In genomic region chr2:70558195-70558808, GRCh38 we compare ENCODE assay signal across 16 cellular contexts. TPM values are rescaled to one million over a fixed set of nuclear protein-coding genes. Genes with fewer than 3 reads are reported as not detected.
DNase-seq lines count a peak whose midpoint lies in the region; ATAC-seq and TF ChIP-seq lines count a peak whose summit lies in the region.
"Had no signal": no experiment of that assay in that cellular context is flagged by ENCODE, and none has a peak within 500 bp of the region (broad histone marks: within the 10 kb centered on the region; RNA-seq: fewer than 3 reads in every experiment).

No MANE protein-coding gene starts in this region.

- no peaks in the 10 kb centered on the region for H3K79me1 ChIP-seq in neuronal stem cell (ENCODE audit: low read depth, low read length)

- H3K18ac ChIP-seq in neuronal stem cell (ENCODE audit: low read length): no peak overlapping the region

- H4K91ac ChIP-seq in neuronal stem cell (ENCODE audit: low read depth, low read length, poor library complexity): no peak overlapping the region

- BruUV-seq in HCT116 (replicated peaks; lab: Mats Ljungman, UMichigan): no TSS peak

- DNase-seq in HCT116 (ENCODE audit: low read depth, low spot score) (no peak), RWPE2 (ENCODE audit: low spot score) (no peak), ecto neural progenitor cell (ENCODE audit: low spot score) (peak; percentile 38), substantia nigra (lab: John Stamatoyannopoulos, UW) (no peak), neuronal stem cell (ENCODE audit: low spot score) (no peak), NCI-H2227 (lab: John Stamatoyannopoulos, UW; ENCODE audit: unreplicated experiment) (no peak)
- DNase-seq in CD8-positive, alpha-beta memory T cell: no peak
- DNase-seq: ACHN, GDM1, HFFc6, NCI-H1417 treated with DMSO at 0.1 percent for 48 hours, NCI-H187 treated with DMSO at 0.1 percent for 48 hours, NCI-H226, Right ventricle myocardium superior had no signal

- peaks cover 0 to 4% (median under 1%) of the 10 kb centered on the region in 3 donors for H3K36me3 Mint-ChIP-seq in CD8-positive, alpha-beta memory T cell
- H3K36me3 Mint-ChIP-seq: CD14-positive monocyte had no signal

- H3K23ac ChIP-seq in neuronal stem cell (ENCODE audit: low read depth, low read length, poor library complexity): no peak overlapping the region

- no peak overlapping the region for H3K4ac ChIP-seq in neuronal stem cell (ENCODE audit: low read length)

- no CpG with 5 or more reads among the region's 5 CpGs for WGBS in neuronal stem cell (ENCODE audit: extremely low coverage in 2 of 2, insufficient read length in 2 of 2, insufficient replicate concordance in 1 of 2), 2 donors

- TF ChIP-seq POLR2A in HCT116 (IDR thresholded peaks at IDR 0.05; ENCODE audit: borderline replicate concordance, extremely low read depth, insufficient read depth, insufficient read length): no peak

- H3K4me3 ChIP-seq in HCT116 (replicated peaks in 1 of 2; ENCODE audit: low read depth in 1 of 2, low read length in 2 of 2): no peak overlapping the region
- H3K4me3 ChIP-seq in RWPE2 (ENCODE audit: severe bottlenecking): no peak overlapping the region
- H3K4me3 ChIP-seq in CD8-positive, alpha-beta memory T cell (ENCODE audit: low read length): no peak overlapping the region
- no peak overlapping the region for H3K4me3 ChIP-seq in neuronal stem cell (ENCODE audit: low read length in 2 of 2)

- H3K9me3 ChIP-seq in HCT116 (ENCODE audit: control insufficient read depth in 1 of 2, insufficient read depth in 1 of 2, low read depth in 1 of 2, low read length in 2 of 2) (no peaks in the 10 kb centered on the region), RWPE2 (ENCODE audit: severe bottlenecking) (no peaks in the 10 kb centered on the region), neuronal stem cell (replicated peaks in 1 of 2; ENCODE audit: control insufficient read depth in 2 of 2, insufficient read depth in 1 of 2, low read depth in 1 of 2, low read length in 2 of 2) (no peaks in the 10 kb centered on the region)
- no peaks in the 10 kb centered on the region for H3K9me3 ChIP-seq in CD8-positive, alpha-beta memory T cell (ENCODE audit: low read length)

- H4K8ac ChIP-seq in neuronal stem cell (ENCODE audit: low read depth, low read length): no peak overlapping the region

- intact Hi-C loops in HCT116 (cut with micrococcal nuclease): no loop called here

- peak; percentile 34; the same call in 1 of the 2 replicates for TF ChIP-seq RAD21 in HCT116 (IDR thresholded peaks at IDR 0.05; ENCODE audit: low read depth)

- H2BK12ac ChIP-seq in neuronal stem cell (ENCODE audit: low read length): no peak overlapping the region

- H3K4me2 ChIP-seq in HCT116 (ENCODE audit: low read length) (no peak overlapping the region), neuronal stem cell (ENCODE audit: insufficient read depth, low read length, poor library complexity, severe bottlenecking) (no peak overlapping the region)

- H3K27ac Mint-ChIP-seq in CD8-positive, alpha-beta memory T cell: no peak overlapping the region
- H3K27ac Mint-ChIP-seq: HFFc6 had no signal

- peak overlapping the region in 1 of 7 donors; percentile 13 for H3K4me3 Mint-ChIP-seq in CD8-positive, alpha-beta memory T cell
- H3K4me3 Mint-ChIP-seq: HFFc6 had no signal

- no peak overlapping the region for H3K27ac ChIP-seq in HCT116 (ENCODE audit: low read depth, low read length)
- H3K27ac ChIP-seq in RWPE2 (ENCODE audit: poor library complexity, severe bottlenecking): peak overlapping the region; percentile 27
- H3K27ac ChIP-seq in substantia nigra (ENCODE audit: low read depth, low read length, poor library complexity, severe bottlenecking): peak overlapping the region; percentile 55
- H3K27ac ChIP-seq in CD8-positive, alpha-beta memory T cell (ENCODE audit: low read depth, low read length): no peak overlapping the region
- H3K27ac ChIP-seq in neuronal stem cell (replicated peaks; ENCODE audit: low read length): no peak overlapping the region

- TF ChIP-seq CTCF in HCT116 (IDR thresholded peaks at IDR 0.05 in 2 of 3, conservative IDR thresholded peaks at IDR 0.05 in 1 of 3; ENCODE audit: borderline replicate concordance in 1 of 3, insufficient read depth in 1 of 3, low read depth in 2 of 3, low read length in 2 of 3): 0 out of 6 replicates have a peak, but pooled peaks of 2 of the 3 experiments have one; percentile 11
- TF ChIP-seq CTCF in RWPE2 (IDR thresholded peaks at IDR 0.05; ENCODE audit: poor library complexity, severe bottlenecking): no peak

- H3K36me3 ChIP-seq in HCT116 (ENCODE audit: control insufficient read depth in 1 of 2, insufficient read depth in 2 of 2, low read length in 2 of 2) (no peaks in the 10 kb centered on the region), RWPE2 (ENCODE audit: low read depth) (no peaks in the 10 kb centered on the region), neuronal stem cell (replicated peaks in 1 of 2; ENCODE audit: control insufficient read depth in 2 of 2, insufficient read depth in 2 of 2, low read length in 2 of 2) (no peaks in the 10 kb centered on the region)
- H3K36me3 ChIP-seq in CD8-positive, alpha-beta memory T cell (ENCODE audit: insufficient read depth, low read length): no peaks in the 10 kb centered on the region

- CTCF ChIA-PET in HCT116 (lab: Charles Lee): interaction anchor here (0.8 to 1.4 kb wide), 4 partner anchors 8 to 60 kb away, joined by 4 to 6 read pairs (median 6); no protein-coding TSS in a partner anchor
- CTCF ChIA-PET in CD8-positive, alpha-beta memory T cell (lab: Charles Lee): interaction anchor here (0.7 kb wide), 1 partner anchor 10 kb away, joined by 3 read pairs; no protein-coding TSS in a partner anchor

- no peak overlapping the region for H2AK5ac ChIP-seq in neuronal stem cell (ENCODE audit: low read depth, low read length)

- no peak overlapping the region for H3K14ac ChIP-seq in neuronal stem cell (ENCODE audit: low read length)

- H2BK5ac ChIP-seq in neuronal stem cell (ENCODE audit: low read length): no peak overlapping the region

- no peaks in the 10 kb centered on the region for H3K9me2 ChIP-seq in HCT116 (ENCODE audit: insufficient read depth)

- POLR2A ChIA-PET in HCT116 (lab: Charles Lee): interaction anchor here (1.0 to 1.1 kb wide), 2 partner anchors 12 to 38 kb away, joined by 3 read pairs; no protein-coding TSS in a partner anchor
- POLR2A ChIA-PET in CD8-positive, alpha-beta memory T cell (lab: Charles Lee): no interaction called here

- no peak overlapping the region for H2BK120ac ChIP-seq in neuronal stem cell (ENCODE audit: low read depth, low read length)

- H3K9me3 Mint-ChIP-seq in CD8-positive, alpha-beta memory T cell: peaks cover 0 to 2% (median 0%) of the 10 kb centered on the region in 5 donors
- H3K9me3 Mint-ChIP-seq: HFFc6 had no signal

- RAD21 ChIA-PET in HCT116 (lab: Charles Lee; ENCODE audit: low non-redundant PET in 1 of 2, low total read pairs in 2 of 2, uncharacterized antibody in 2 of 2, unreplicated experiment in 2 of 2): interaction anchor here in 1 of 2 experiments (0.8 kb wide), 1 partner anchor 254 kb away, joined by 3 read pairs; no protein-coding TSS in a partner anchor

- H3K4me1 Mint-ChIP-seq in CD8-positive, alpha-beta memory T cell: peaks cover 10 to 15% (median 13%) of the 10 kb centered on the region in 3 donors

- H2AFZ ChIP-seq in HCT116 (ENCODE audit: low read depth, low read length, poor library complexity, severe bottlenecking): no peak overlapping the region
- no peak overlapping the region for H2AFZ ChIP-seq in neuronal stem cell (ENCODE audit: low read length)

- H3K9ac ChIP-seq in HCT116 (ENCODE audit: low read length) (no peak overlapping the region), neuronal stem cell (ENCODE audit: low read depth, low read length, poor library complexity) (no peak overlapping the region)

- no peaks in the 10 kb centered on the region for H4K20me1 ChIP-seq in HCT116 (ENCODE audit: insufficient read depth)

- H3K79me2 ChIP-seq in HCT116 (ENCODE audit: insufficient read depth, low read length): peaks cover 1% of the 10 kb centered on the region; the same call in 1 of the 2 replicates

- H3K27me3 Mint-ChIP-seq in CD8-positive, alpha-beta memory T cell: peaks cover 20 to 51% of the 10 kb centered on the region in 2 donors

- no peak for ATAC-seq in HCT116
- no peak for ATAC-seq in RWPE2 (ENCODE audit: low read depth)

- H2BK15ac ChIP-seq in neuronal stem cell (ENCODE audit: low read length): no peak overlapping the region

- no peaks in the 10 kb centered on the region for H3K27me3 ChIP-seq in HCT116 (ENCODE audit: insufficient read depth, low read length)
- no peaks in the 10 kb centered on the region for H3K27me3 ChIP-seq in RWPE2 (ENCODE audit: insufficient read depth, poor library complexity, severe bottlenecking)
- H3K27me3 ChIP-seq in CD8-positive, alpha-beta memory T cell (ENCODE audit: insufficient read depth, low read length, poor library complexity, severe bottlenecking): peaks cover 3% of the 10 kb centered on the region
- peaks cover under 1 to 39% (median 6%) of the 10 kb centered on the region in 3 experiments for H3K27me3 ChIP-seq in neuronal stem cell (ENCODE audit: control insufficient read depth in 3 of 3, insufficient read depth in 3 of 3, low read depth in 1 of 3, low read length in 3 of 3)

- H3K4me1 ChIP-seq in HCT116 (ENCODE audit: control insufficient read depth in 1 of 2, insufficient read depth in 2 of 2, low read length in 2 of 2): peaks cover 6 to 13% of the 10 kb centered on the region in 2 experiments; a peak in 3 of 4 replicates
- H3K4me1 ChIP-seq in RWPE2 (ENCODE audit: insufficient read depth, poor library complexity, severe bottlenecking): peaks cover 19% of the 10 kb centered on the region
- H3K4me1 ChIP-seq in CD8-positive, alpha-beta memory T cell (ENCODE audit: insufficient read depth, low read length): peaks cover 12% of the 10 kb centered on the region
- H3K4me1 ChIP-seq in neuronal stem cell (ENCODE audit: control insufficient read depth in 2 of 2, insufficient read depth in 1 of 2, low read depth in 1 of 2, low read length in 2 of 2): peaks cover 0 to 4% of the 10 kb centered on the region in 2 donors

TF ChIP-seq in HCT116, 20 proteins besides CTCF, POLR2A, EP300 and RAD21:
- no peak for TF ChIP-seq SRF (IDR thresholded peaks at IDR 0.05; ENCODE audit: low read depth)
- TF ChIP-seq SP1 (IDR thresholded peaks at IDR 0.05; ENCODE audit: low read depth): no peak
- no peak for TF ChIP-seq FOSL1 (IDR thresholded peaks at IDR 0.05; ENCODE audit: low read depth)
- TF ChIP-seq, protein P1, sequence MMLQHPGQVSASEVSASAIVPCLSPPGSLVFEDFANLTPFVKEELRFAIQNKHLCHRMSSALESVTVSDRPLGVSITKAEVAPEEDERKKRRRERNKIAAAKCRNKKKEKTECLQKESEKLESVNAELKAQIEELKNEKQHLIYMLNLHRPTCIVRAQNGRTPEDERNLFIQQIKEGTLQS (IDR thresholded peaks at IDR 0.05): no peak
- TF ChIP-seq CBX3 (IDR thresholded peaks at IDR 0.05; ENCODE audit: low read depth): no peak
- no peak for TF ChIP-seq SIN3A (IDR thresholded peaks at IDR 0.05; ENCODE audit: low read depth)

RNA-seq across cellular contexts. Expression of gene TGFA, which starts 4.7 kb away (rescaled TPM):
- 50.1 TPM for total RNA-seq in HCT116 (2021; ENCODE audit: unreplicated experiment)
- 42.6 and 43.6 TPM in 2 replicates for polyA plus RNA-seq in HCT116 (2012)
- total RNA-seq in CD8-positive, alpha-beta memory T cell: under 1 TPM; 0.35 to 0.42 TPM
- polyA plus RNA-seq in CD8-positive, alpha-beta memory T cell: 3.0 TPM
- polyA plus RNA-seq in neuronal stem cell (2013, experiment 1 of 2): 0.25 TPM
- polyA plus RNA-seq in neuronal stem cell (2013, experiment 2 of 2): 0.25 TPM
- total RNA-seq: OCI-LY7 had no signal

Comparison
In these comparisons a context has a peak if more than half of its experiments do, and no peak if none do; other contexts are left out.
1. H3K27ac ChIP-seq: peak in RWPE2 (single experiment) and substantia nigra (single experiment); none in HCT116 (single experiment), CD8-positive, alpha-beta memory T cell (single experiment) and neuronal stem cell (single experiment).
2. RNA of gene TGFA, which starts 4.7 kb away (total RNA-seq): 50.1 TPM in HCT116 (single experiment); 0.35 to 0.42 TPM in CD8-positive, alpha-beta memory T cell; every median in the first group is over 10 times any median in the second.